ENCODE assay signal across 8 cellular contexts in genomic region chr12:53179694-53180269, GRCh38. TPM values are rescaled to one million over a fixed set of nuclear protein-coding genes. Genes with fewer than 3 reads are reported as not detected.
DNase-seq lines count a peak whose midpoint lies in the region; ATAC-seq, FAIRE-seq and TF ChIP-seq lines count a peak whose summit lies in the region.

No MANE protein-coding gene starts in this region.

- H3K36me3 ChIP-seq in PC-3 (ENCODE audit: low read depth, low read length) (peaks cover 17% of the 10 kb centered on the region), endothelial cell of umbilical vein (ENCODE audit: control insufficient read depth in 2 of 2, extremely low read depth in 1 of 2, insufficient read depth in 2 of 2, low read length in 2 of 2) (peaks cover 5 to 6% of the 10 kb centered on the region in 2 experiments)

- H3K4me2 ChIP-seq in PC-3 (ENCODE audit: low read length) (peak overlapping the region; percentile 89), endothelial cell of umbilical vein (ENCODE audit: insufficient read depth, low read length) (peak overlapping the region; percentile 68)

- H3K4me1 Mint-ChIP-seq in naive thymus-derived CD8-positive, alpha-beta T cell: peaks cover 27 to 59% (median 48%) of the 10 kb centered on the region in 4 donors

- DNase-seq in DMS79 (lab: John Stamatoyannopoulos, UW): peak; percentile 27
- DNase-seq in DMS79 treated with DMSO at 0.1 percent for 48 hours (lab: John Stamatoyannopoulos, UW): no peak
- DNase-seq in PC-3: peak; percentile 29
- DNase-seq in endothelial cell of umbilical vein (ENCODE audit: low read depth, low spot score): no peak
- peak in 1 of 10 donors; percentile 9 for DNase-seq in naive thymus-derived CD8-positive, alpha-beta T cell
- no peak for DNase-seq in activated gamma-delta T cell treated with Interleukin-2 at 50 U/mL for 16 hours

- CTCF ChIA-PET in PC-3 (lab: Charles Lee): interaction anchor here (0.9 to 1.3 kb wide), 3 partner anchors 21 to 131 kb away, joined by 3 to 8 read pairs (median 4); partner anchors contain the start of gene PFDN5
- CTCF ChIA-PET in endothelial cell of umbilical vein (lab: Charles Lee): interaction anchor here (1.0 to 5.6 kb wide), 9 partner anchors 10 to 142 kb away, joined by 4 to 36 read pairs (median 7); partner anchors contain the start of genes AAAS and SPRYD3

- H3K27ac ChIP-seq in PC-3 (ENCODE audit: low read length) (peak overlapping the region; percentile 90), endothelial cell of umbilical vein (ENCODE audit: insufficient read depth, low read depth, low read length) (peak overlapping the region; percentile 50)

- peaks cover 0 to 32% (median 8%) of the 10 kb centered on the region in 3 donors for H3K36me3 Mint-ChIP-seq in naive thymus-derived CD8-positive, alpha-beta T cell

- TF ChIP-seq POLR2A in endothelial cell of umbilical vein (IDR thresholded peaks at IDR 0.05; ENCODE audit: low read depth, low read length): no peak

- H3K79me2 ChIP-seq in PC-3 (ENCODE audit: low read length) (peaks cover 39% of the 10 kb centered on the region), endothelial cell of umbilical vein (ENCODE audit: control insufficient read depth, insufficient read depth, low read length) (peaks cover 20% of the 10 kb centered on the region)

- H4K20me1 ChIP-seq in PC-3 (ENCODE audit: low read length): no peaks in the 10 kb centered on the region
- no peaks in the 10 kb centered on the region for H4K20me1 ChIP-seq in endothelial cell of umbilical vein (replicated peaks; ENCODE audit: control insufficient read depth, extremely low read depth, insufficient read depth, low read length)

- peaks cover 12% of the 10 kb centered on the region for H3F3A ChIP-seq in PC-3 (ENCODE audit: low read length, unreplicated experiment)

- H3K9me2 ChIP-seq in PC-3 (replicated peaks; ENCODE audit: low read length): no peaks in the 10 kb centered on the region

- TF ChIP-seq CTCF in PC-3 (conservative IDR thresholded peaks at IDR 0.05; ENCODE audit: low read depth, low read length): no peak
- TF ChIP-seq CTCF in endothelial cell of umbilical vein (IDR thresholded peaks at IDR 0.05; ENCODE audit: extremely low read depth in 1 of 2, insufficient read depth in 1 of 2, low read depth in 1 of 2, low read length in 2 of 2): no peak

- ATAC-seq in HG02623 (IDR thresholded peaks at IDR 0.05; ENCODE audit: unreplicated experiment) (peak; percentile 5), PC-3 (peak; percentile 25), HG03469 (IDR thresholded peaks at IDR 0.05; ENCODE audit: unreplicated experiment) (no peak)
- no peak for ATAC-seq in naive thymus-derived CD8-positive, alpha-beta T cell

- peak overlapping the region; percentile 90 to 97 (median 92) for H3K4me3 Mint-ChIP-seq in naive thymus-derived CD8-positive, alpha-beta T cell

- H3K27me3 ChIP-seq in PC-3 (ENCODE audit: low read length): no peaks in the 10 kb centered on the region
- no peaks in the 10 kb centered on the region for H3K27me3 ChIP-seq in endothelial cell of umbilical vein (ENCODE audit: control insufficient read depth in 2 of 2, insufficient read depth in 2 of 2, low read length in 2 of 2)

- dilution Hi-C loops in endothelial cell of umbilical vein (cut with MboI; ENCODE audit: extremely low pct_ligation_motif_present, low sequenced_read_pairs): loop anchor here (10.0 kb wide), 1 partner anchor 45 kb away; no protein-coding TSS in a partner anchor

- H2AFZ ChIP-seq in PC-3 (ENCODE audit: low read length): peak overlapping the region; percentile 94
- H2AFZ ChIP-seq in endothelial cell of umbilical vein (ENCODE audit: low read depth, low read length): peak overlapping the region; percentile 71

- peaks cover 42% of the 10 kb centered on the region for H3K4me1 ChIP-seq in PC-3 (ENCODE audit: insufficient read depth, low read length)
- H3K4me1 ChIP-seq in endothelial cell of umbilical vein (ENCODE audit: control insufficient read depth, extremely low read depth, insufficient read depth, low read length): peaks cover 22% of the 10 kb centered on the region

- no peaks in the 10 kb centered on the region for H3K9me3 Mint-ChIP-seq in naive thymus-derived CD8-positive, alpha-beta T cell

- peak overlapping the region; percentile 84 for H3K9ac ChIP-seq in PC-3 (ENCODE audit: low read length)
- H3K9ac ChIP-seq in endothelial cell of umbilical vein (replicated peaks; ENCODE audit: extremely low read depth, insufficient read depth, low read length): peak overlapping the region; percentile 80

- H3K9me3 ChIP-seq in PC-3 (ENCODE audit: low read length) (no peaks in the 10 kb centered on the region), endothelial cell of umbilical vein (replicated peaks; ENCODE audit: control insufficient read depth, insufficient read depth, low read length) (no peaks in the 10 kb centered on the region)

- H3K4me3 ChIP-seq in PC-3 (ENCODE audit: low read length): peak overlapping the region; percentile 94
- H3K4me3 ChIP-seq in endothelial cell of umbilical vein (replicated peaks in 1 of 3; ENCODE audit: insufficient read depth in 1 of 3, low read depth in 1 of 3, low read length in 3 of 3): peak overlapping the region; percentile 13 to 91 (median 68)

- peak overlapping the region; percentile 94 to 99 (median 98) for H3K27ac Mint-ChIP-seq in naive thymus-derived CD8-positive, alpha-beta T cell

- intact Hi-C loops in PC-3 (cut with micrococcal nuclease): loop anchor here (2.0 to 10.0 kb wide), 2 partner anchors 41 to 115 kb away; no protein-coding TSS in a partner anchor
- intact Hi-C loops in endothelial cell of umbilical vein (cut with micrococcal nuclease): loop anchor here (1.0 to 2.0 kb wide), 3 partner anchors 21 to 101 kb away; partner anchors contain the start of gene SPRYD3

- POLR2A ChIA-PET in PC-3 (lab: Charles Lee; ENCODE audit: unreplicated experiment): interaction anchor here (0.6 to 0.7 kb wide), 2 partner anchors 44 to 120 kb away, joined by 4 to 6 read pairs; partner anchors contain the start of gene MYG1
- POLR2A ChIA-PET in endothelial cell of umbilical vein (lab: Charles Lee): interaction anchor here (0.7 kb wide), 1 partner anchor 114 kb away, joined by 4 read pairs; no protein-coding TSS in a partner anchor
- POLR2A ChIA-PET in naive thymus-derived CD8-positive, alpha-beta T cell (lab: Charles Lee): interaction anchor here (0.6 to 17.2 kb wide), 26 partner anchors 12 to 321 kb away, joined by 3 to 338 read pairs (median 6); partner anchors contain the start of genes AAAS, EIF4B, ESPL1 and ITGB7

- H3K27me3 Mint-ChIP-seq in naive thymus-derived CD8-positive, alpha-beta T cell: no peaks in the 10 kb centered on the region

- BruUV-seq in PC-3 (replicated peaks; lab: Mats Ljungman, UMichigan): TSS peak; percentile 82
- BruUV-seq in endothelial cell of umbilical vein (replicated peaks; lab: Mats Ljungman, UMichigan): TSS peak; percentile 76

- no peaks in the 10 kb centered on the region for H3K9me1 ChIP-seq in endothelial cell of umbilical vein (replicated peaks; ENCODE audit: control insufficient read depth, extremely low read depth, insufficient read depth, low read length)

- no peak for FAIRE-seq in endothelial cell of umbilical vein (lab: Jason Lieb, UNC)

RNA-seq across cellular contexts. Expression of gene ZNF740, which starts 0.7 kb away (rescaled TPM):
- total RNA-seq in PC-3 (2014; rRNA removed) (12.3 and 12.8 TPM in 2 replicates), endothelial cell of umbilical vein (34.9 and 38.1 TPM in 2 replicates)
- polyA plus RNA-seq in endothelial cell of umbilical vein: 7.9 and 10.5 TPM in 2 replicates
- polyA plus RNA-seq in endothelial cell of umbilical vein (2011; cell fraction: cytosol; rRNA removed): 6.8 and 8.4 TPM in 2 replicates
- 42.0 and 46.7 TPM in 2 replicates for polyA plus RNA-seq in endothelial cell of umbilical vein (2011; cell fraction: nucleus; rRNA removed)
- 10.6 and 12.2 TPM in 2 replicates for polyA plus RNA-seq in endothelial cell of umbilical vein (2012)
- polyA minus RNA-seq in endothelial cell of umbilical vein: 27.6 and 28.4 TPM in 2 replicates
- 15.1 TPM for polyA minus RNA-seq in endothelial cell of umbilical vein (2011; cell fraction: cytosol; rRNA and poly(A)+ RNA removed)
- polyA minus RNA-seq in endothelial cell of umbilical vein (2011; cell fraction: nucleus; rRNA and poly(A)+ RNA removed): 43.0 and 55.1 TPM in 2 replicates
- total RNA-seq in naive thymus-derived CD8-positive, alpha-beta T cell: 100 to 1,000 TPM; 112 to 113 TPM
- 1 to 10 TPM; 2.8 to 3.5 (median 3.1) TPM for polyA plus RNA-seq in naive thymus-derived CD8-positive, alpha-beta T cell

RNA-seq across cellular contexts. Expression of gene CSAD, which starts 0.9 kb away (rescaled TPM):
- total RNA-seq in PC-3 (2014; rRNA removed): 21.5 and 23.8 TPM in 2 replicates
- 21.1 and 22.0 TPM in 2 replicates for total RNA-seq in endothelial cell of umbilical vein
- 24.0 and 24.4 TPM in 2 replicates for polyA plus RNA-seq in endothelial cell of umbilical vein
- 5.1 and 8.8 TPM in 2 replicates for polyA plus RNA-seq in endothelial cell of umbilical vein (2011; cell fraction: cytosol; rRNA removed)
- polyA plus RNA-seq in endothelial cell of umbilical vein (2011; cell fraction: nucleus; rRNA removed): 214 and 219 TPM in 2 replicates
- polyA plus RNA-seq in endothelial cell of umbilical vein (2012): 16.2 and 18.2 TPM in 2 replicates
- polyA minus RNA-seq in endothelial cell of umbilical vein: 21.9 and 31.0 TPM in 2 replicates
- polyA minus RNA-seq in endothelial cell of umbilical vein (2011; cell fraction: cytosol; rRNA and poly(A)+ RNA removed): 4.9 TPM
- polyA minus RNA-seq in endothelial cell of umbilical vein (2011; cell fraction: nucleus; rRNA and poly(A)+ RNA removed): 28.4 and 32.6 TPM in 2 replicates
- total RNA-seq in naive thymus-derived CD8-positive, alpha-beta T cell: 10 to 100 TPM; 50.8 to 53.4 TPM
- polyA plus RNA-seq in naive thymus-derived CD8-positive, alpha-beta T cell: 1 to 10 TPM; 1.1 to 1.3 (median 1.2) TPM

RNA-seq across cellular contexts. Expression of gene ITGB7, which starts 27.3 kb away (rescaled TPM):
- 1.9 and 3.4 TPM in 2 replicates for total RNA-seq in PC-3 (2014; rRNA removed)
- total RNA-seq in endothelial cell of umbilical vein: not detected in 2 replicates
- polyA plus RNA-seq in endothelial cell of umbilical vein: 0.17 and 0.18 TPM in 2 replicates
- 0.04 and 0.14 TPM in 2 replicates for polyA plus RNA-seq in endothelial cell of umbilical vein (2011; cell fraction: cytosol; rRNA removed)
- polyA plus RNA-seq in endothelial cell of umbilical vein (2011; cell fraction: nucleus; rRNA removed): 0.43 and 0.47 TPM in 2 replicates
- not detected in 2 replicates for polyA plus RNA-seq in endothelial cell of umbilical vein (2012)
- polyA minus RNA-seq in endothelial cell of umbilical vein: 0.17 TPM in 1 of 2 replicates, not detected in the other
- not detected for polyA minus RNA-seq in endothelial cell of umbilical vein (2011; cell fraction: cytosol; rRNA and poly(A)+ RNA removed)
- 0.53 TPM in 1 of 2 replicates, not detected in the other for polyA minus RNA-seq in endothelial cell of umbilical vein (2011; cell fraction: nucleus; rRNA and poly(A)+ RNA removed)
- 100 to 1,000 TPM; 353 to 362 TPM for total RNA-seq in naive thymus-derived CD8-positive, alpha-beta T cell
- polyA plus RNA-seq in naive thymus-derived CD8-positive, alpha-beta T cell: 100 to 1,000 TPM; 202 to 219 (median 206) TPM

RNA-seq across cellular contexts. Expression of gene RARG, which starts 52.2 kb away (rescaled TPM):
- total RNA-seq in PC-3 (2014; rRNA removed) (62.0 and 73.5 TPM in 2 replicates), endothelial cell of umbilical vein (16.1 and 19.5 TPM in 2 replicates)
- 9.9 and 11.6 TPM in 2 replicates for polyA plus RNA-seq in endothelial cell of umbilical vein
- 7.7 and 9.4 TPM in 2 replicates for polyA plus RNA-seq in endothelial cell of umbilical vein (2011; cell fraction: cytosol; rRNA removed)
- polyA plus RNA-seq in endothelial cell of umbilical vein (2011; cell fraction: nucleus; rRNA removed): 10.6 and 13.5 TPM in 2 replicates
- polyA plus RNA-seq in endothelial cell of umbilical vein (2012): 13.4 and 16.6 TPM in 2 replicates
- polyA minus RNA-seq in endothelial cell of umbilical vein: 6.7 and 8.5 TPM in 2 replicates
- 19.9 TPM for polyA minus RNA-seq in endothelial cell of umbilical vein (2011; cell fraction: cytosol; rRNA and poly(A)+ RNA removed)
- 2.5 and 4.1 TPM in 2 replicates for polyA minus RNA-seq in endothelial cell of umbilical vein (2011; cell fraction: nucleus; rRNA and poly(A)+ RNA removed)
- total RNA-seq in naive thymus-derived CD8-positive, alpha-beta T cell: 10 to 100 TPM; 57.8 to 60.4 TPM
- polyA plus RNA-seq in naive thymus-derived CD8-positive, alpha-beta T cell: 10 to 100 TPM in 1 of 3 donors, 1 to 10 TPM in 2; 1.6 to 12.7 (median 3.8) TPM

Comparison
In these comparisons a context has a peak if more than half of its experiments do, and no peak if none do; other contexts are left out.
1. DNase-seq: peak in DMS79 (single experiment) and PC-3 (single experiment); none in DMS79 treated with DMSO at 0.1 percent for 48 hours (single experiment), endothelial cell of umbilical vein (single experiment) and activated gamma-delta T cell treated with Interleukin-2 at 50 U/mL for 16 hours (single experiment).
2. ATAC-seq: peak in HG02623 (single experiment) and PC-3 (single experiment); none in naive thymus-derived CD8-positive, alpha-beta T cell (0 of 2) and HG03469 (single experiment).
3. RNA of gene ITGB7, which starts 27.3 kb away (total RNA-seq): 353 to 362 TPM in naive thymus-derived CD8-positive, alpha-beta T cell; 1.9 to 3.4 TPM in PC-3 and not detected in endothelial cell of umbilical vein; every median in the first group is over 10 times any median in the second.